Comparison of ENCODE assay signal across 8 cellular contexts in genomic region chr5:43631182-43631910, GRCh38. TPM values are rescaled to one million over a fixed set of nuclear protein-coding genes. Genes with fewer than 3 reads are reported as not detected.
DNase-seq lines count a peak whose midpoint lies in the region; ATAC-seq and TF ChIP-seq lines count a peak whose summit lies in the region.

No MANE protein-coding gene starts in this region.

- H3K27me3 ChIP-seq in DND-41 (ENCODE audit: insufficient read depth, low read length, poor library complexity) (no peaks in the 10 kb centered on the region), uterus (no peaks in the 10 kb centered on the region)

- no peak overlapping the region for H2AFZ ChIP-seq in DND-41 (ENCODE audit: low read depth, low read length)

- no peaks in the 10 kb centered on the region for H3K9me3 ChIP-seq in DND-41 (ENCODE audit: insufficient read depth, low read length, severe bottlenecking)
- no peaks in the 10 kb centered on the region for H3K9me3 ChIP-seq in uterus

- intact Hi-C loops in uterus (cut with DNase I; ENCODE audit: low total_unique reads): no loop called here

- peak; percentile 44 for DNase-seq in DND-41
- peak; percentile 91 for DNase-seq in NCI-H510A treated with DMSO at 0.1 percent for 48 hours (lab: John Stamatoyannopoulos, UW)
- DNase-seq in activated CD4-positive, alpha-beta T cell treated with anti-CD3 and anti-CD28 coated beads, Interleukin-2, amount 50 U/mL, for 48 hours: peak; percentile 12 to 21
- peak; percentile 77 to 84 for DNase-seq in erythroblast (lab: John Stamatoyannopoulos, UW)
- peak; percentile 97 for DNase-seq in myocyte (ENCODE audit: low read depth)
- DNase-seq in uterus: peak; percentile 18 to 40

- TF ChIP-seq CTCF in DND-41 (IDR thresholded peaks at IDR 0.05; ENCODE audit: borderline replicate concordance, extremely low read depth, low read length, poor library complexity, severe bottlenecking): peak; percentile 77
- peak; percentile 53 to 66 (median 59) for TF ChIP-seq CTCF in uterus (IDR thresholded peaks at IDR 0.05)

- TF ChIP-seq POLR2A in erythroblast (IDR thresholded peaks at IDR 0.05; ENCODE audit: low read length) (no peak), uterus (IDR thresholded peaks at IDR 0.05) (no peak)

- H4K20me1 ChIP-seq in DND-41 (ENCODE audit: insufficient read depth, low read length): peaks cover 6% of the 10 kb centered on the region

- peak; percentile 93 for ATAC-seq in DND-41 (ENCODE audit: insufficient read depth, low read depth)
- peak; percentile 97 for ATAC-seq in GM21367 (IDR thresholded peaks at IDR 0.05; ENCODE audit: unreplicated experiment)
- peak; percentile 90 for ATAC-seq in HG03565 (IDR thresholded peaks at IDR 0.05; ENCODE audit: unreplicated experiment)

- H3K9ac ChIP-seq in DND-41 (ENCODE audit: low read depth, low read length): no peak overlapping the region

- H3K79me2 ChIP-seq in DND-41 (ENCODE audit: insufficient read depth, low read length): peaks cover 17% of the 10 kb centered on the region; the same call in 1 of the 2 replicates

- H3K4me2 ChIP-seq in DND-41 (ENCODE audit: insufficient read depth, low read length): no peak overlapping the region

- H3K27ac ChIP-seq in DND-41 (ENCODE audit: low read length): no peak overlapping the region
- no peak overlapping the region for H3K27ac ChIP-seq in uterus

- no peaks in the 10 kb centered on the region for H3K4me1 ChIP-seq in DND-41 (ENCODE audit: insufficient read depth, low read length)
- H3K4me1 ChIP-seq in uterus: peaks cover 0 to 3% of the 10 kb centered on the region in 2 donors

- H3K36me3 ChIP-seq in DND-41 (ENCODE audit: insufficient read depth, low read length): peaks cover 76% of the 10 kb centered on the region
- H3K36me3 ChIP-seq in uterus: no peaks in the 10 kb centered on the region

- H3K4me3 ChIP-seq in DND-41 (ENCODE audit: low read depth in 1 of 2, low read length in 2 of 2) (no peak overlapping the region), uterus (no peak overlapping the region)

RNA-seq across cellular contexts. Expression of gene NNT, which starts 28.4 kb away (rescaled TPM):
- 170 and 190 TPM in 2 replicates for total RNA-seq in myocyte
- polyA plus RNA-seq in myocyte (2012): 52.9 TPM
- 100 to 1,000 TPM in 1 of 4 donors, 10 to 100 TPM in 3; 25.3 to 112 (median 43.8) TPM for total RNA-seq in uterus

Comparison
In these comparisons a context has a peak if more than half of its experiments do, and no peak if none do; other contexts are left out.
1. DNase-seq: peak in every context shown above with its lines; median percentile 97 in myocyte; 91 in NCI-H510A treated with DMSO at 0.1 percent for 48 hours; 80 in erythroblast; 44 in DND-41; 29 in uterus; 16 in activated CD4-positive, alpha-beta T cell treated with anti-CD3 and anti-CD28 coated beads, Interleukin-2, amount 50 U/mL, for 48 hours.